In the genomic region with DNA sequence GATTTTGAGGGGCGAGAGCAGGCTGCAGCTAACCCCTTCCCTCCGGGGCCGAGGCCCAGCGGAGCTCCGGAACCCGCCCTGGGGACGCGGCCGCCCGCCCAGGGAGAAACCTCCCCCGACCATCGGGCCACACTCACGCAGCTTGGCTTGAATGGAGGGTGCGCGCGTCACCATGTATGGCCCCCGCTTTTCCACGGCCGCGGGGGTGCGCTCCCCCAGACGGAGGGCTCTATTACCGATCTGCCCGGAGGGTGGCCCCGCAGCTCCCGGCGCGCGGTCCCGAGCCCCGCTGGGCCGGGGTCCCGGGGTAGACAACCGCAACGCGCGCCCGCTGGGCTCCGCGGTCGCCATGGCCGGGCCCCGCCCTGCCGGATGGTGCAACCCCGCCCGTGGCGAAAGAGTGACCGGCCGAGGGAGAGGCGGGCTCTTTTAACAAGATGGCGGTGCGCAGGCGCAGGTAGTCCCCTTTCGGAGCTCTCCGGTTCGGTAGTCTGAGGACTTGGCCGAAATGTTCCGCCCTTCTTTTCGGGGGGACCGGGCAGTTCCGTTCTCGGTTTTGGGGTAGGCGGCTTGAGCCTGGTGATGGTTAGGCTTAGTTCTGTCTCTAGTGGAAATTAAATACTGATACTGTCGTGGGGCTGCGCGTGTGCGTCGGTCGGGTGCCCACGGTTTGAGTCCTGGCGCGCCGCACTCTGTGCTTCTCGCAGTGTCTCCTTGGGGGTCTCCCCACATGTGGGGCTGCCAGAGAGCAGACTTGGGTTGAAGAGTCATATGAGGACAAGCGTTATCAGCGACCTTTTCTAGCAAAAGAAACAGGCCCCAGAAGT, we compare ENCODE assay signal across 1 cellular context.
TF ChIP-seq lines count a peak whose summit lies in the region.

A gene with protein sequence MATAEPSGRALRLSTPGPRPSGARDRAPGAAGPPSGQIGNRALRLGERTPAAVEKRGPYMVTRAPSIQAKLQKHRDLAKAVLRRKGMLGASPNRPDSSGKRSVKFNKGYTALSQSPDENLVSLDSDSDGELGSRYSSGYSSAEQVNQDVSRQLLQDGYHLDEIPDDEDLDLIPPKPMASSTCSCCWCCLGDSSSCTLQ (minus strand): TSS at position 402 of the 827 bp plus-strand sequence. CDS start 51 bp downstream, at position 351.

TF ChIP-seq in SK-N-SH, 30 proteins besides CTCF, POLR2A, EP300 and RAD21 (continued from another document):
- TF ChIP-seq, protein P1, sequence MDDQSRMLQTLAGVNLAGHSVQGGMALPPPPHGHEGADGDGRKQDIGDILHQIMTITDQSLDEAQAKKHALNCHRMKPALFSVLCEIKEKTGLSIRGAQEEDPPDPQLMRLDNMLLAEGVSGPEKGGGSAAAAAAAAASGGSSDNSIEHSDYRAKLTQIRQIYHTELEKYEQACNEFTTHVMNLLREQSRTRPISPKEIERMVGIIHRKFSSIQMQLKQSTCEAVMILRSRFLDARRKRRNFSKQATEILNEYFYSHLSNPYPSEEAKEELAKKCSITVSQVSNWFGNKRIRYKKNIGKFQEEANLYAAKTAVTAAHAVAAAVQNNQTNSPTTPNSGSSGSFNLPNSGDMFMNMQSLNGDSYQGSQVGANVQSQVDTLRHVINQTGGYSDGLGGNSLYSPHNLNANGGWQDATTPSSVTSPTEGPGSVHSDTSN (IDR thresholded peaks at IDR 0.05), result peak; percentile 47
